Comparison of ENCODE assay signal across 8 cellular contexts in the genomic region with DNA sequence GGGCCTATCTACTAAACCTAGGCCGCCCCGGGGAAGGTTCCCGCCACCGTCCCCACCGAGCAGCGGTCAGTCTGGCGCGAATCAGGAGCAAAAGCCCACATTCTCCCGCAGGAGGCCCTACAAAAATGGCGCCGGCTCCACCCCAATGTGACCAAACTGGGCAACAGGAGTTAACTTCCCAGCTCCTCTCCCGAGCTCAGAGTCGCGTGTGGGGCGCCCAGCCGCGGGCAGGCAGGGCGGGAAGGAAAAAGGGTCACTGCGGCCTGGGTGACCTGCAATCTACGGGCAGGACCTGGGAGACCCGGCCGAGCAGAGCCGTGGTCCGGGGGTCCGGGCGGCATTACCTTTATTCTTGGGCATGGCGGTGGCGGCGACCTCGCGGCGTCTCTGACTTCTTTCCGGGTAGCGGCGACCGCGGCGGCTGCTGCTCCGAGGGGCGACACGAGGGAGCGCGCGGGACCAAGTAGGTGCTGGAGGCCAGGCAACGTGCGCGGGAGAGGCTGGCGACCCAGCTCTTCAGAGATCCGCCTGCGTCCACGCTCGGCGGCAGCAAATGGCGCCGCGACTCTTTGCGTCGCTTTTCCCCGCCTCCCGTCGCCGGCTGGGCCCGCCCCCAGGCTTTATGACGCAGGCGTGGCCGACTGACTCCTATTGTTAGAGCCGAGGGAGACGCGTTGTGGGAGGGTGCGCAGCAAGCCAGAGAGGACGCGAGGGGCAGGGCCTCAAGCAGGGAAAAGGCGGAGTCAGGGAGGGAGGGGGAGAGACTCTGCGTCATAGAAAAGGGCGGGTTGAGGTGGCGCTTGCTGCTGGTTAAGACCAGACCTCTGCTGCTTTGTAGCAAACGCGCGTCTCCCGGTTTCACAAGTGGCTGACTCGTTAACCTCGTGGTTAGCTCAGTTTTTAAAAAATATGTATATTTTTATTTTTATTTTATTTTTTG. TPM values are rescaled to one million over a fixed set of nuclear protein-coding genes. Genes with fewer than 3 reads are reported as not detected.
DNase-seq lines count a peak whose midpoint lies in the region; ATAC-seq, FAIRE-seq and TF ChIP-seq lines count a peak whose summit lies in the region.

A gene with protein sequence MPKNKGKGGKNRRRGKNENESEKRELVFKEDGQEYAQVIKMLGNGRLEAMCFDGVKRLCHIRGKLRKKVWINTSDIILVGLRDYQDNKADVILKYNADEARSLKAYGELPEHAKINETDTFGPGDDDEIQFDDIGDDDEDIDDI (minus strand): TSS at position 558 of the 940 bp plus-strand sequence. CDS start 198 bp downstream, at position 360.

- peak within 1 kb of the TSS; percentile 82 for H3K4me3 ChIP-seq in psoas muscle

- 0 to 4% (median 1%) methylated on average over 33 to 74 of the region's 82 CpGs for WGBS in psoas muscle, 3 donors

- H3K27me3 ChIP-seq in psoas muscle (ENCODE audit: insufficient read depth in 3 of 3, low read length in 2 of 3) = no peaks in the 10 kb centered on the region

- intact Hi-C loops in left ventricle myocardium superior (cut with micrococcal nuclease) = no loop called here
- intact Hi-C loops in psoas muscle (cut with DNase I) = no loop called here

- peak within 1 kb of the TSS; percentile 35 for H3K27ac ChIP-seq in angular gyrus (ENCODE audit: low read depth, low read length)
- peak within 1 kb of the TSS; percentile 93 for H3K27ac ChIP-seq in psoas muscle

- ATAC-seq in GM18498 (IDR thresholded peaks at IDR 0.05; ENCODE audit: unreplicated experiment) (peak; percentile 98), HG02938 (IDR thresholded peaks at IDR 0.05; ENCODE audit: unreplicated experiment) (peak; percentile 98), left ventricle myocardium superior (peak; percentile 100), psoas muscle (peak; percentile 97 to 100 (median 99))

- H3K36me3 ChIP-seq in psoas muscle (ENCODE audit: insufficient read depth in 1 of 2, low read depth in 1 of 2) = peaks cover 3 to 37% of the 10 kb centered on the region in 2 donors

- DNase-seq in NCI-H187 (lab: John Stamatoyannopoulos, UW) (peak; percentile 91 to 96), T-helper 2 cell (peak; percentile 79 to 100 (median 92)), left ventricle myocardium superior (peak; percentile 96), psoas muscle (peak; percentile 98 to 99), urothelium cell line (ENCODE audit: low spot score) (peak; percentile 80)

- TF ChIP-seq CTCF in psoas muscle (IDR thresholded peaks at IDR 0.05) = no peak

- FAIRE-seq in urothelium cell line (lab: Jason Lieb, UNC) = no peak

- H3K9me3 ChIP-seq in psoas muscle = no peaks in the 10 kb centered on the region

- peaks cover 19% of the 10 kb centered on the region for H3K4me1 ChIP-seq in psoas muscle

RNA-seq across cellular contexts. Expression of the gene that starts here (rescaled TPM):
- total RNA-seq in left ventricle myocardium superior = 66.5 TPM
- 100 to 1,000 TPM in 3 of 4 donors, 10 to 100 TPM in 1; 69.4 to 176 (median 155) TPM for total RNA-seq in psoas muscle
- 100 to 1,000 TPM in 2 of 3 donors, 10 to 100 TPM in 1; 67.3 to 129 (median 104) TPM for polyA plus RNA-seq in psoas muscle

Comparison
In these comparisons a context has a peak if more than half of its experiments do, and no peak if none do; other contexts are left out.
1. Peak in every context shown above with its lines: DNase-seq, ATAC-seq, H3K4me3 ChIP-seq and H3K27ac ChIP-seq.